In the genomic region with DNA sequence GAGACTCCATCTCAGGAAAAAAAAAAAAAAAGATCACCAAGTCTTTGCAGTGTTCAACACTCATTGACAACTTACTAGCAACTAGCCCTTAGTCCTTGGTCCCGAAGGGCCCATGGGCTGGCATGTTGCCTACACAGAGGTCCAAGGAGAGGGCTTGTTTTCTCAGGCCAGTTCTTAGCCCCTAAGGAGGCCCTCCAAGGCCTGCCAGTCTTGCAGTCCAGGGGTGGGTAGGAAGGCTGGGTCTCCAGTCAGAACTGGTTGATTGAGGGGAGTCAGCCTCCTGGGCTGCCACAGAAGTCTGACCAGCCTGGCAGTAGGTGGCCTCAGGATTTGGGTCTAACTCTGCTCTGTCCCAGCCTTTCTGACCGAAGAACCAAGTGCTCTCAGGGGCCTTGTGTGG, we compare ENCODE assay signal across 13 cellular contexts. TPM values are rescaled to one million over a fixed set of nuclear protein-coding genes. Genes with fewer than 3 reads are reported as not detected.
DNase-seq lines count a peak whose midpoint lies in the region; ATAC-seq, FAIRE-seq and TF ChIP-seq lines count a peak whose summit lies in the region.
"Had no signal": no experiment of that assay in that cellular context is flagged by ENCODE, and none has a peak within 500 bp of the region (broad histone marks: within the 10 kb centered on the region; RNA-seq: fewer than 3 reads in every experiment).

No MANE protein-coding gene starts in this region.

- no peak for FAIRE-seq in H1 (lab: Jason Lieb, UNC)
- FAIRE-seq: GM18507 had no signal

- POLR2A ChIA-PET in IMR-90 (lab: Charles Lee; ENCODE audit: unreplicated experiment) (interaction anchor here (1.0 kb wide), 1 partner anchor 33 kb away, joined by 3 read pairs; a partner anchor contains a TSS), H1 (lab: Charles Lee; ENCODE audit: partially characterized antibody) (interaction anchor here (0.9 to 3.5 kb wide), 7 partner anchors 11 to 64 kb away, joined by 3 to 14 read pairs (median 5); a partner anchor contains a TSS)

- peak overlapping the region; percentile 57; the same call in 2 of the 3 replicates for H2BK15ac ChIP-seq in IMR-90 (ENCODE audit: low read depth, low read length)
- peak overlapping the region; percentile 72; the same call in 1 of the 2 replicates for H2BK15ac ChIP-seq in H1 (ENCODE audit: low read length)

- peak overlapping the region; percentile 98 for H2AK9ac ChIP-seq in IMR-90 (replicated peaks; ENCODE audit: low read depth, low read length, poor library complexity)

- H3K9me3 ChIP-seq in IMR-90 (ENCODE audit: control insufficient read depth, insufficient read depth, low read length) (no peaks in the 10 kb centered on the region), H1 (ENCODE audit: insufficient read depth in 2 of 2, low read depth in 1 of 2, low read length in 1 of 2) (no peaks in the 10 kb centered on the region), BE2C (no peaks in the 10 kb centered on the region)
- H3K9me3 ChIP-seq: MG63 had no signal

- peak overlapping the region; percentile 45 for H2AFZ ChIP-seq in IMR-90 (replicated peaks; ENCODE audit: low read length, poor library complexity)
- H2AFZ ChIP-seq in H1 (ENCODE audit: low read length): no peak overlapping the region

- peaks cover 18 to 76% of the 10 kb centered on the region in 2 experiments for H3K79me1 ChIP-seq in IMR-90 (ENCODE audit: low read depth in 1 of 2, low read length in 2 of 2)
- peaks cover 16% of the 10 kb centered on the region for H3K79me1 ChIP-seq in H1 (ENCODE audit: low read depth, low read length)

- H4K20me1 ChIP-seq in IMR-90 (ENCODE audit: insufficient read depth, low read length) (no peaks in the 10 kb centered on the region; the same call in 1 of the 2 replicates), H1 (replicated peaks in 1 of 2; ENCODE audit: control insufficient read depth in 1 of 2, insufficient read depth in 2 of 2, low read length in 2 of 2) (peaks cover 2 to 11% of the 10 kb centered on the region in 2 experiments)

- H4K5ac ChIP-seq in IMR-90 (ENCODE audit: low read depth, low read length) (peak overlapping the region; percentile 69), H1 (ENCODE audit: insufficient read length, low read depth, low read length) (no peak overlapping the region)

- dilution Hi-C loops in IMR-90 (cut with HindIII; ENCODE audit: low sequenced_read_pairs, unreplicated experiment): no loop called here

- H3K4me1 Mint-ChIP-seq in mesothelial cell of epicardium (peaks cover 59% of the 10 kb centered on the region), CD14-positive monocyte (peaks cover 28% of the 10 kb centered on the region)

- H3K36me3 ChIP-seq in IMR-90 (ENCODE audit: control insufficient read depth, insufficient read depth, low read length): peaks cover 27% of the 10 kb centered on the region
- peaks cover 0 to 22% (median 6%) of the 10 kb centered on the region in 4 experiments; a peak in 4 of 8 replicates for H3K36me3 ChIP-seq in H1 (ENCODE audit: control insufficient read depth in 2 of 4, insufficient read depth in 4 of 4, low read length in 3 of 4)
- peaks cover 34% of the 10 kb centered on the region for H3K36me3 ChIP-seq in BE2C

- H3K27ac Mint-ChIP-seq in mesothelial cell of epicardium (peak overlapping the region; percentile 79), CD14-positive monocyte (no peak overlapping the region)
- H3K27ac Mint-ChIP-seq: T-cell had no signal

- H3K36me3 Mint-ChIP-seq in mesothelial cell of epicardium (peaks cover 17% of the 10 kb centered on the region), CD14-positive monocyte (peaks cover 36 to 67% of the 10 kb centered on the region in 2 donors)

- H3K27me3 Mint-ChIP-seq in mesothelial cell of epicardium (ENCODE audit: low read depth) (no peaks in the 10 kb centered on the region), CD14-positive monocyte (ENCODE audit: low read depth in 3 of 3) (peaks cover 0 to 2% (median 1%) of the 10 kb centered on the region in 3 donors)
- H3K27me3 Mint-ChIP-seq: T-cell had no signal

- peak overlapping the region; percentile 79 for H3K18ac ChIP-seq in IMR-90 (ENCODE audit: low read depth, low read length)
- peak overlapping the region; percentile 38; the same call in 1 of the 2 replicates for H3K18ac ChIP-seq in H1 (ENCODE audit: extremely low read depth, low read length)

- no peak for ATAC-seq in IMR-90 (ENCODE audit: low read depth)
- ATAC-seq: T-cell had no signal

- TF ChIP-seq EP300 in H1 (IDR thresholded peaks at IDR 0.05; ENCODE audit: borderline replicate concordance in 1 of 2, low read depth in 2 of 2, low read length in 2 of 2): no peak

- peaks cover 18% of the 10 kb centered on the region for H3K9me1 ChIP-seq in IMR-90 (ENCODE audit: insufficient read depth, low read length)

- H3K4ac ChIP-seq in IMR-90 (ENCODE audit: low read depth, low read length) (peak overlapping the region; percentile 91), H1 (replicated peaks; ENCODE audit: insufficient read length, low read depth, low read length) (no peak overlapping the region)

- H3K4me3 ChIP-seq in IMR-90 (ENCODE audit: insufficient read depth, low read depth, low read length) (no peak overlapping the region), H1 (ENCODE audit: extremely low read depth in 1 of 4, insufficient read depth in 2 of 4, low read depth in 3 of 4, low read length in 4 of 4) (no peak overlapping the region), BE2C (ENCODE audit: low read depth, low read length) (no peak overlapping the region)
- H3K4me3 ChIP-seq: MG63 had no signal

- no peaks in the 10 kb centered on the region for H3K9me3 Mint-ChIP-seq in mesothelial cell of epicardium
- peaks cover 0 to 2% (median 0%) of the 10 kb centered on the region in 7 donors for H3K9me3 Mint-ChIP-seq in CD14-positive monocyte
- H3K9me3 Mint-ChIP-seq: T-cell had no signal

- TF ChIP-seq CTCF in IMR-90 (conservative IDR thresholded peaks at IDR 0.05; ENCODE audit: low read depth, low read length) (no peak), H1 (IDR thresholded peaks at IDR 0.05; ENCODE audit: control extremely low read depth in 1 of 3, insufficient read depth in 1 of 3, low read depth in 1 of 3, low read length in 3 of 3) (no peak), mesothelial cell of epicardium (IDR thresholded peaks at IDR 0.05; ENCODE audit: unreplicated experiment) (no peak), BE2C (IDR thresholded peaks at IDR 0.05; ENCODE audit: low read depth, low read length) (no peak), CD14-positive monocyte (IDR thresholded peaks at IDR 0.05) (no peak)

- H4K91ac ChIP-seq in IMR-90 (ENCODE audit: insufficient read depth, low read depth, low read length) (peak overlapping the region; percentile 94), H1 (replicated peaks; ENCODE audit: insufficient read length, low read length) (no peak overlapping the region)

- peaks cover 2 to 11% of the 10 kb centered on the region in 2 experiments; a peak in 2 of 4 replicates for H3K79me2 ChIP-seq in H1 (ENCODE audit: control insufficient read depth in 1 of 2, insufficient read depth in 2 of 2, low read length in 2 of 2)

- H2BK12ac ChIP-seq in H1 (ENCODE audit: low read depth, low read length): peak overlapping the region; percentile 55; the same call in 1 of the 2 replicates

- no peak for TF ChIP-seq POLR2A in IMR-90 (IDR thresholded peaks at IDR 0.05; ENCODE audit: low read depth, low read length)
- TF ChIP-seq POLR2A in H1 (IDR thresholded peaks at IDR 0.05; ENCODE audit: control extremely low read depth in 1 of 2, low read depth in 2 of 2, low read length in 2 of 2): no peak

- DNase-seq in IMR-90 (no peak), H1 (ENCODE audit: low read depth in 1 of 2, low spot score in 2 of 2) (no peak), mesothelial cell of epicardium (ENCODE audit: low spot score in 2 of 2, unreplicated experiment in 2 of 2) (no peak), BE2C (no peak), foreskin melanocyte (no peak), CD14-positive monocyte (ENCODE audit: low spot score) (no peak)
- DNase-seq in stimulated activated CD4-positive, alpha-beta T cell treated with anti-CD3 and anti-CD28 coated beads, Interleukin-12 subunit alpha, Interleukin-12 subunit beta, amount 100 ng/mL, for 4 hours: no peak
- DNase-seq: NCI-H69, occipital lobe, T-cell had no signal

- peaks cover 52% of the 10 kb centered on the region for H3K4me1 ChIP-seq in IMR-90 (ENCODE audit: control insufficient read depth, insufficient read depth, low read length)
- H3K4me1 ChIP-seq in H1 (replicated peaks in 1 of 4; ENCODE audit: control insufficient read depth in 3 of 4, insufficient read depth in 4 of 4, low read length in 3 of 4): peaks cover 32 to 51% (median 42%) of the 10 kb centered on the region in 4 experiments
- H3K4me1 ChIP-seq in BE2C: peaks cover 24% of the 10 kb centered on the region

- WGBS in IMR-90 (ENCODE audit: extremely low coverage in 2 of 2, insufficient read length in 1 of 2), 2 experiments: no CpG with 5 or more reads among the region's 2 CpGs
- WGBS in H1 (ENCODE audit: extremely low coverage in 1 of 2, insufficient coverage in 1 of 2, insufficient read length in 1 of 2, insufficient replicate concordance in 2 of 2, low coverage in 1 of 2, low lambda C conversion rate in 2 of 2, missing lambda C conversion rate in 1 of 2), 2 experiments: 83% methylated on average over 2 of the region's 2 CpGs; no CpG with 5 or more reads in 1 of the 2 experiments

- H3K4me3 Mint-ChIP-seq in mesothelial cell of epicardium (no peak overlapping the region), CD14-positive monocyte (no peak overlapping the region)
- H3K4me3 Mint-ChIP-seq: T-cell had no signal

- in situ Hi-C loops in IMR-90 (cut with MboI; ENCODE audit: low sequenced_read_pairs): no loop called here

- H2BK120ac ChIP-seq in IMR-90 (ENCODE audit: low read depth, low read length): peak overlapping the region; percentile 92
- H2BK120ac ChIP-seq in H1 (replicated peaks; ENCODE audit: low read depth, low read length): no peak overlapping the region

- H3K9ac ChIP-seq in IMR-90 (ENCODE audit: low read depth, low read length) (peak overlapping the region; percentile 65), H1 (replicated peaks in 1 of 4; ENCODE audit: extremely low read depth in 1 of 4, low read depth in 3 of 4, low read length in 3 of 4) (peak overlapping the region in 2 of 4 experiments; percentile 20 to 31; a peak in 4 of 7 replicates)

- H3K14ac ChIP-seq in IMR-90 (replicated peaks; ENCODE audit: low read depth, low read length) (peak overlapping the region; percentile 73), H1 (ENCODE audit: insufficient read length) (no peak overlapping the region)

- H4K8ac ChIP-seq in IMR-90 (ENCODE audit: low read depth in 2 of 2, low read length in 2 of 2) (peak overlapping the region; percentile 83 to 98), H1 (ENCODE audit: extremely low read depth, insufficient read depth, low read length) (no peak overlapping the region)

- BruUV-seq in IMR-90 (replicated peaks; lab: Mats Ljungman, UMichigan): no TSS peak

- H3K4me2 ChIP-seq in IMR-90 (ENCODE audit: low read depth, low read length) (no peak overlapping the region; the same call in 1 of the 2 replicates), H1 (ENCODE audit: insufficient read depth in 1 of 2, low read depth in 2 of 2, low read length in 2 of 2) (peak overlapping the region in 1 of 2 experiments; percentile 18; a peak in 2 of 4 replicates)

- TF ChIP-seq RAD21 in IMR-90 (IDR thresholded peaks at IDR 0.05; ENCODE audit: low read length) (no peak), H1 (IDR thresholded peaks at IDR 0.05 in 1 of 2, conservative IDR thresholded peaks at IDR 0.05 in 1 of 2; ENCODE audit: low read depth in 2 of 2, low read length in 2 of 2) (no peak)

- intact Hi-C loops in IMR-90 (cut with micrococcal nuclease) (no loop called here), CD14-positive monocyte (cut with micrococcal nuclease) (no loop called here)

- H2AK5ac ChIP-seq in IMR-90 (ENCODE audit: low read depth, low read length): peak overlapping the region; percentile 98
- H2AK5ac ChIP-seq in H1 (ENCODE audit: low read depth, low read length): no peak overlapping the region

- H3K27me3 ChIP-seq in IMR-90 (ENCODE audit: control insufficient read depth, insufficient read depth, low read length): no peaks in the 10 kb centered on the region
- H3K27me3 ChIP-seq in H1 (replicated peaks in 1 of 4; ENCODE audit: control insufficient read depth in 3 of 4, extremely low read depth in 1 of 4, insufficient read depth in 3 of 4, low read length in 3 of 4): no peaks in the 10 kb centered on the region
- no peaks in the 10 kb centered on the region for H3K27me3 ChIP-seq in BE2C
- H3K27me3 ChIP-seq: MG63 had no signal

- H2BK5ac ChIP-seq in IMR-90 (ENCODE audit: low read depth, low read length, poor library complexity, severe bottlenecking) (peak overlapping the region; percentile 94), H1 (ENCODE audit: low read depth, low read length) (peak overlapping the region; percentile 80; the same call in 1 of the 2 replicates)

- H3K23ac ChIP-seq in IMR-90 (ENCODE audit: low read depth, low read length) (peak overlapping the region; percentile 69), H1 (ENCODE audit: insufficient read length) (no peak overlapping the region)

- peak overlapping the region; percentile 94 for H3K27ac ChIP-seq in IMR-90 (ENCODE audit: insufficient read depth, low read length)
- H3K27ac ChIP-seq in H1 (ENCODE audit: low read depth, low read length): no peak overlapping the region
- H3K27ac ChIP-seq in temporal lobe (ENCODE audit: low read depth, low read length): peak overlapping the region; percentile 78

- H3K56ac ChIP-seq in IMR-90 (ENCODE audit: extremely low read depth, insufficient read depth, low read length) (peak overlapping the region; percentile 39; the same call in 1 of the 2 replicates), H1 (replicated peaks; ENCODE audit: insufficient read length, low read depth, low read length) (no peak overlapping the region)

- H2BK20ac ChIP-seq in IMR-90 (ENCODE audit: low read depth, low read length) (peak overlapping the region; percentile 79), H1 (ENCODE audit: low read length) (peak overlapping the region; percentile 61; the same call in 1 of the 2 replicates)

- peaks cover 2% of the 10 kb centered on the region; the same call in 1 of the 2 replicates for H3K23me2 ChIP-seq in H1 (ENCODE audit: low read depth, low read length)

- CTCF ChIA-PET in IMR-90 (lab: Yijun Ruan, JAX): interaction anchor here (0.7 to 1.5 kb wide), 2 partner anchors 29 to 472 kb away, joined by 4 to 5 read pairs; no protein-coding TSS in a partner anchor
- CTCF ChIA-PET in H1 (lab: Charles Lee; ENCODE audit: partially characterized antibody): interaction anchor here (0.5 to 36.8 kb wide), 7 partner anchors 15 to 1319 kb away, joined by 3 to 831 read pairs (median 3); a partner anchor contains a TSS

RNA-seq across cellular contexts. Expression of a gene that starts 32.7 kb away (rescaled TPM):
- 12.5 and 14.4 TPM in 2 replicates for total RNA-seq in IMR-90 (2012; rRNA removed)
- polyA plus RNA-seq in IMR-90 (2012; rRNA removed): 13.4 and 21.0 TPM in 2 replicates
- 12.4 and 35.8 TPM in 2 replicates for polyA plus RNA-seq in IMR-90 (2012; cell fraction: cytosol; rRNA removed)
- 13.1 and 28.4 TPM in 2 replicates for polyA plus RNA-seq in IMR-90 (2012; cell fraction: nucleus; rRNA removed; ENCODE audit: low replicate concordance)
- total RNA-seq in H1 (2021; fragmentation: NEBNext Ultra II Directional; extraction: Animal tissue kit (Norgen Biotek cat#: 25700)): 1.0 and 1.2 TPM in 2 replicates
- 0.65 and 0.96 TPM in 2 replicates for polyA plus RNA-seq in H1 (2011; rRNA removed)
- polyA plus RNA-seq in H1 (2011; cell fraction: cytosol; rRNA removed): 0.62 TPM
- 1.7 TPM for polyA plus RNA-seq in H1 (2011; cell fraction: nucleus; rRNA removed)
- polyA plus RNA-seq in H1 (2012, experiment 1 of 2): 0.25 to 0.47 TPM (median 0.34 TPM) in 4 replicates
- 0.16 TPM for polyA plus RNA-seq in H1 (2012, experiment 2 of 2)
- 0.36 TPM for polyA plus RNA-seq in H1 (2013, experiment 1 of 2)
- 0.48 TPM for polyA plus RNA-seq in H1 (2013, experiment 2 of 2)
- 0.22 and 0.27 TPM in 2 replicates for polyA minus RNA-seq in H1 (2011; rRNA and poly(A)+ RNA removed)
- polyA minus RNA-seq in H1 (2011; cell fraction: cytosol; rRNA and poly(A)+ RNA removed): 0.66 TPM
- 6.8 TPM for polyA minus RNA-seq in H1 (2011; cell fraction: nucleus; rRNA and poly(A)+ RNA removed)
- 31.3 to 34.7 TPM (median 31.9 TPM) in 3 replicates for total RNA-seq in mesothelial cell of epicardium
- total RNA-seq in temporal lobe: 20.2 TPM
- 38.6 TPM for polyA plus RNA-seq in BE2C (2012; ENCODE audit: insufficient read depth, insufficient read length, low read depth)
- under 1 TPM; 0.36 to 0.79 TPM for polyA plus RNA-seq in CD14-positive monocyte

RNA-seq across cellular contexts. Expression of a gene that starts 34.1 kb away (rescaled TPM):
- total RNA-seq in IMR-90 (2012; rRNA removed) (93.6 and 124 TPM in 2 replicates), mesothelial cell of epicardium (157 to 164 TPM (median 160 TPM) in 3 replicates), temporal lobe (51.4 TPM)
- polyA plus RNA-seq in IMR-90 (2012; rRNA removed) (141 and 149 TPM in 2 replicates), H1 (2011; rRNA removed) (114 and 158 TPM in 2 replicates), CD14-positive monocyte (10 to 100 TPM; 11.7 to 12.4 TPM)
- 88.4 and 129 TPM in 2 replicates for polyA plus RNA-seq in IMR-90 (2012; cell fraction: cytosol; rRNA removed)
- polyA plus RNA-seq in IMR-90 (2012; cell fraction: nucleus; rRNA removed; ENCODE audit: low replicate concordance): 78.9 and 134 TPM in 2 replicates
- total RNA-seq in H1 (2021; fragmentation: NEBNext Ultra II Directional; extraction: Animal tissue kit (Norgen Biotek cat#: 25700)): 145 and 156 TPM in 2 replicates
- polyA plus RNA-seq in H1 (2011; cell fraction: cytosol; rRNA removed): 152 TPM
- 155 TPM for polyA plus RNA-seq in H1 (2011; cell fraction: nucleus; rRNA removed)
- polyA plus RNA-seq in H1 (2012, experiment 1 of 2): 115 to 156 TPM (median 139 TPM) in 4 replicates
- 167 TPM for polyA plus RNA-seq in H1 (2012, experiment 2 of 2)
- polyA plus RNA-seq in H1 (2013, experiment 1 of 2): 80.6 TPM
- polyA plus RNA-seq in H1 (2013, experiment 2 of 2): 76.5 TPM
- 144 and 187 TPM in 2 replicates for polyA minus RNA-seq in H1 (2011; rRNA and poly(A)+ RNA removed)
- polyA minus RNA-seq in H1 (2011; cell fraction: cytosol; rRNA and poly(A)+ RNA removed): 83.3 TPM
- 60.0 TPM for polyA minus RNA-seq in H1 (2011; cell fraction: nucleus; rRNA and poly(A)+ RNA removed)
- polyA plus RNA-seq in BE2C (2012; ENCODE audit: insufficient read depth, insufficient read length, low read depth): 175 TPM

RNA-seq across cellular contexts. Expression of a gene that starts 34.7 kb away (rescaled TPM):
- total RNA-seq in IMR-90 (2012; rRNA removed) (18.8 and 19.7 TPM in 2 replicates), mesothelial cell of epicardium (26.4 to 27.6 TPM (median 26.4 TPM) in 3 replicates), temporal lobe (15.7 TPM)
- polyA plus RNA-seq in IMR-90 (2012; rRNA removed) (41.6 and 44.2 TPM in 2 replicates), H1 (2011; rRNA removed) (17.3 and 25.5 TPM in 2 replicates), CD14-positive monocyte (10 to 100 TPM; 12.2 to 15.0 TPM)
- 27.4 and 55.2 TPM in 2 replicates for polyA plus RNA-seq in IMR-90 (2012; cell fraction: cytosol; rRNA removed)
- polyA plus RNA-seq in IMR-90 (2012; cell fraction: nucleus; rRNA removed; ENCODE audit: low replicate concordance): 55.4 and 116 TPM in 2 replicates
- total RNA-seq in H1 (2021; fragmentation: NEBNext Ultra II Directional; extraction: Animal tissue kit (Norgen Biotek cat#: 25700)): 7.2 and 8.2 TPM in 2 replicates
- 9.3 TPM for polyA plus RNA-seq in H1 (2011; cell fraction: cytosol; rRNA removed)
- 18.3 TPM for polyA plus RNA-seq in H1 (2011; cell fraction: nucleus; rRNA removed)
- polyA plus RNA-seq in H1 (2012, experiment 1 of 2): 6.8 to 14.2 TPM (median 11.5 TPM) in 4 replicates
- polyA plus RNA-seq in H1 (2012, experiment 2 of 2): 10.0 TPM
- polyA plus RNA-seq in H1 (2013, experiment 1 of 2): 6.5 TPM
- polyA plus RNA-seq in H1 (2013, experiment 2 of 2): 5.5 TPM
- 7.9 and 9.6 TPM in 2 replicates for polyA minus RNA-seq in H1 (2011; rRNA and poly(A)+ RNA removed)
- polyA minus RNA-seq in H1 (2011; cell fraction: cytosol; rRNA and poly(A)+ RNA removed): 7.9 TPM
- polyA minus RNA-seq in H1 (2011; cell fraction: nucleus; rRNA and poly(A)+ RNA removed): 5.3 TPM
- 15.2 TPM for polyA plus RNA-seq in BE2C (2012; ENCODE audit: insufficient read depth, insufficient read length, low read depth)
